Comparison of ENCODE assay signal across 1 cellular context in genomic region chr13:44746690-44747089, GRCh38.
TF ChIP-seq lines count a peak whose summit lies in the region.

No MANE protein-coding gene starts in this region.

TF ChIP-seq in IMR-90, 13 proteins besides CTCF, POLR2A, EP300 and RAD21:
- TF ChIP-seq MAFK (IDR thresholded peaks at IDR 0.05; ENCODE audit: low read depth, low read length) (no peak), MXI1 (IDR thresholded peaks at IDR 0.05; ENCODE audit: borderline replicate concordance, low read depth, low read length) (no peak), BHLHE40 (IDR thresholded peaks at IDR 0.05; ENCODE audit: low read depth, low read length) (no peak), NFE2L2 (IDR thresholded peaks at IDR 0.05; ENCODE audit: low read depth, low read length) (no peak), CHD1 (IDR thresholded peaks at IDR 0.05; ENCODE audit: low read depth, low read length) (no peak), FOS (IDR thresholded peaks at IDR 0.05; ENCODE audit: low read depth, low read length) (no peak), CEBPB (IDR thresholded peaks at IDR 0.05; ENCODE audit: low read depth, low read length) (no peak), RFX5 (IDR thresholded peaks at IDR 0.05; ENCODE audit: low read depth, low read length) (no peak), SMC3 (IDR thresholded peaks at IDR 0.05; ENCODE audit: low read depth, low read length) (no peak), MAZ (IDR thresholded peaks at IDR 0.05; ENCODE audit: borderline replicate concordance, low read depth, low read length) (no peak), RCOR1 (IDR thresholded peaks at IDR 0.05; ENCODE audit: insufficient replicate concordance, low read length) (no peak), ELK1 (IDR thresholded peaks at IDR 0.05; ENCODE audit: borderline replicate concordance, low read depth, low read length) (no peak), USF2 (IDR thresholded peaks at IDR 0.05; ENCODE audit: low read depth, low read length) (no peak)
